Comparison of ENCODE assay signal across 21 cellular contexts in the genomic region with DNA sequence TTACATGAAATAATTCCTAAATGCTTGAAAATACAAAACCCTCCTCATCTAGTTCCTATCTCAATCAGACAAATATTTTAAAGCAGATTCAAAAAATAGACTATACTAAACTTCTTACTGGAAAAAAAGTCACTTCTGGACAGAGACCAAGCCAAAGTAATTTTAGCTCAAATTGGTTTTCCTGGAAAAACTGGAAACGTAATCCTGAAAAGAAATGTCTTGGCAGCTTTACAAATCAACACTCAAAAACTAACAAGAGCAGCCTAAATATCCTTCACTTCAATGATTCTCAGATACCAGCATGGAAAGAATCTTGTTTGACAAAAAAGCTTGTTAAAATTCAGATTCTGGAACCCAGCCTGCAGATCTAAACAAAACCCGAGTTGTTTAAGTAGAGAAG. TPM values are rescaled to one million over a fixed set of nuclear protein-coding genes. Genes with fewer than 3 reads are reported as not detected.
A peak's percentile ranks its signal among the peaks of the same experiment; 100 is the strongest.
DNase-seq lines count a peak whose midpoint lies in the region; ATAC-seq, FAIRE-seq and TF ChIP-seq lines count a peak whose summit lies in the region.
"Had no signal": no experiment of that assay in that cellular context is flagged by ENCODE, and none has a peak within 500 bp of the region (broad histone marks: within the 10 kb centered on the region; RNA-seq: fewer than 3 reads in every experiment).

No MANE protein-coding gene starts in this region.

- H3K36me3 Mint-ChIP-seq in chondrocyte (ENCODE audit: low read depth): no peaks in the 10 kb centered on the region
- H3K36me3 Mint-ChIP-seq: activated naive CD8-positive, alpha-beta T cell; CD4-positive, alpha-beta memory T cell had no signal

- H4K20me1 ChIP-seq in BLaER1 treated with 17β-estradiol and CSF1 and Interleukin-3, amounts not matched to agents 10 nM and 100 nM: no peaks in the 10 kb centered on the region

- H3K4me1 Mint-ChIP-seq in chondrocyte (ENCODE audit: low read depth): peaks cover 30% of the 10 kb centered on the region

- no peaks in the 10 kb centered on the region for H3K27me3 Mint-ChIP-seq in chondrocyte (ENCODE audit: low read depth)
- H3K27me3 Mint-ChIP-seq: activated naive CD8-positive, alpha-beta T cell; CD4-positive, alpha-beta memory T cell had no signal

- TF ChIP-seq CTCF in chondrocyte (IDR thresholded peaks at IDR 0.05): no peak

- peak overlapping the region in 9 of 11 experiments; percentile 82 to 94 (median 86); a peak in 14 of 22 replicates for H3K27ac ChIP-seq in BLaER1 treated with 17β-estradiol and CSF1 and Interleukin-3, amounts not matched to agents 10 nM and 100 nM
- H3K27ac ChIP-seq: prostate gland, vagina, WERI-Rb-1 had no signal

- H3K27me3 ChIP-seq in BLaER1 treated with 17β-estradiol and CSF1 and Interleukin-3, amounts not matched to agents 10 nM and 100 nM: no peaks in the 10 kb centered on the region
- H3K27me3 ChIP-seq: vagina had no signal

- peak overlapping the region; percentile 18 for H3K27ac Mint-ChIP-seq in chondrocyte (ENCODE audit: unreplicated experiment)
- H3K27ac Mint-ChIP-seq: activated CD8-positive, alpha-beta memory T cell treated with anti-CD3 and anti-CD28 coated beads, Interleukin-2, amount 10 ng/mL, durations not matched to agents 7 days and 5 days; activated naive CD8-positive, alpha-beta T cell had no signal

- H3K36me3 ChIP-seq in BLaER1 treated with 17β-estradiol and CSF1 and Interleukin-3, amounts not matched to agents 10 nM and 100 nM: no peaks in the 10 kb centered on the region
- H3K36me3 ChIP-seq: prostate gland, vagina, WERI-Rb-1 had no signal

- peak overlapping the region in 4 of 11 experiments; percentile 3 to 75 (median 72); a peak in 3 of 22 replicates for H3K4me2 ChIP-seq in BLaER1 treated with 17β-estradiol and CSF1 and Interleukin-3, amounts not matched to agents 10 nM and 100 nM

- H3K4me3 Mint-ChIP-seq in chondrocyte (ENCODE audit: unreplicated experiment): no peak overlapping the region
- H3K4me3 Mint-ChIP-seq: activated CD8-positive, alpha-beta memory T cell treated with anti-CD3 and anti-CD28 coated beads, Interleukin-2, amount 10 ng/mL, durations not matched to agents 7 days and 5 days; activated naive CD8-positive, alpha-beta T cell; CD4-positive, alpha-beta memory T cell had no signal

- ATAC-seq in HG03432 (IDR thresholded peaks at IDR 0.05; ENCODE audit: unreplicated experiment): no peak
- ATAC-seq: activated CD8-positive, alpha-beta memory T cell treated with anti-CD3 and anti-CD28 coated beads, Interleukin-2, amount 10 ng/mL, durations not matched to agents 7 days and 5 days had no signal

- no peaks in the 10 kb centered on the region for H3K9me3 Mint-ChIP-seq in chondrocyte (ENCODE audit: low read depth)

- H3K4me1 ChIP-seq in BLaER1 treated with 17β-estradiol and CSF1 and Interleukin-3, amounts not matched to agents 10 nM and 100 nM: peaks cover 37 to 75% (median 58%) of the 10 kb centered on the region in 10 experiments
- H3K4me1 ChIP-seq: prostate gland had no signal

- H3K9me3 ChIP-seq in BLaER1 treated with 17β-estradiol and CSF1 and Interleukin-3, amounts not matched to agents 10 nM and 100 nM (replicated peaks in 1 of 11): peaks cover 0 to 28% (median 0%) of the 10 kb centered on the region in 11 experiments; a peak in 8 of 22 replicates
- H3K9me3 ChIP-seq: prostate gland, vagina had no signal

- H3K4me3 ChIP-seq in BLaER1 treated with 17β-estradiol and CSF1 and Interleukin-3, amounts not matched to agents 10 nM and 100 nM: no peak overlapping the region
- H3K4me3 ChIP-seq: prostate gland, vagina had no signal

- peak; percentile 94 for DNase-seq in NCI-H1694 treated with DMSO at 0.1 percent for 48 hours (lab: John Stamatoyannopoulos, UW)
- DNase-seq in chondrocyte (ENCODE audit: low spot score): no peak
- DNase-seq in myocyte (ENCODE audit: low read depth): peak; percentile 71
- no peak for DNase-seq in HTR-8/SVneo (ENCODE audit: insufficient read length, low spot score)
- no peak for DNase-seq in activated naive CD4-positive, alpha-beta T cell treated with Interleukin-2 at 50 U/mL for 16 hours
- DNase-seq in NAMALWA (ENCODE audit: low spot score): no peak
- DNase-seq: activated CD8-positive, alpha-beta memory T cell treated with anti-CD3 and anti-CD28 coated beads, Interleukin-2, amount 10 ng/mL, durations not matched to agents 7 days and 5 days; CD4-positive, alpha-beta memory T cell; cortex of kidney; GF-D8; islet precursor cell; KBM-7; NCI-H1930; stimulated activated CD4-positive, alpha-beta T cell treated with anti-CD3 and anti-CD28 coated beads, Interleukin-4, amount 100 ng/mL, for 1 hour; WERI-Rb-1 had no signal

- FAIRE-seq in HTR-8/SVneo (lab: Jason Lieb, UNC): no peak
- FAIRE-seq: frontal cortex had no signal

- no peak overlapping the region for H3K9ac ChIP-seq in BLaER1 treated with 17β-estradiol and CSF1 and Interleukin-3, amounts not matched to agents 10 nM and 100 nM

RNA-seq across cellular contexts. Expression of a gene that starts 9.1 kb away (rescaled TPM):
- total RNA-seq in chondrocyte (not detected in 3 replicates), myocyte (0.05 and 0.26 TPM in 2 replicates)
- 0.06 TPM for polyA plus RNA-seq in myocyte (2012)
- total RNA-seq: activated CD8-positive, alpha-beta memory T cell treated with anti-CD3 and anti-CD28 coated beads, Interleukin-2, amount 10 ng/mL, durations not matched to agents 7 days and 5 days had no signal
- polyA plus RNA-seq: CD4-positive, alpha-beta memory T cell had no signal

Comparison
In these comparisons a context has a peak if more than half of its experiments do, and no peak if none do; other contexts are left out.
1. DNase-seq: peak in NCI-H1694 treated with DMSO at 0.1 percent for 48 hours (single experiment) and myocyte (single experiment); none in chondrocyte (single experiment), HTR-8/SVneo (single experiment), activated naive CD4-positive, alpha-beta T cell treated with Interleukin-2 at 50 U/mL for 16 hours (single experiment) and NAMALWA (single experiment).